Comparison of ENCODE assay signal across 8 cellular contexts in genomic region chr2:42089340-42089925, GRCh38. TPM values are rescaled to one million over a fixed set of nuclear protein-coding genes. Genes with fewer than 3 reads are reported as not detected.
A peak's percentile ranks its signal among the peaks of the same experiment; 100 is the strongest.
DNase-seq lines count a peak whose midpoint lies in the region; ATAC-seq, FAIRE-seq and TF ChIP-seq lines count a peak whose summit lies in the region.

No MANE protein-coding gene starts in this region.

- no TSS peak for BruUV-seq in HepG2 (replicated peaks; lab: Mats Ljungman, UMichigan)

- WGBS in body of pancreas, 2 donors = 79% methylated on average over 16 of the region's 16 CpGs
- WGBS in HepG2 (ENCODE audit: low lambda C conversion rate) = 88% methylated on average over 16 of the region's 16 CpGs
- WGBS in thyroid gland, 2 donors = 66 to 73% methylated on average over 16 of the region's 16 CpGs
- whole genome bisulfite sequencing in small intestine, 3 donors = 68 to 85% (median 81%) methylated on average over 16 of the region's 16 CpGs

- no peaks in the 10 kb centered on the region for H3F3A ChIP-seq in SU-DHL-6 (ENCODE audit: insufficient read depth)

- peak; percentile 69 for TF ChIP-seq CTCF in D721Med (IDR thresholded peaks at IDR 0.05; ENCODE audit: insufficient read depth, missing control alignments)
- peak; percentile 69 for TF ChIP-seq CTCF in SU-DHL-6 (IDR thresholded peaks at IDR 0.05; ENCODE audit: insufficient read depth, low read length, poor library complexity, severe bottlenecking)
- TF ChIP-seq CTCF in body of pancreas (IDR thresholded peaks at IDR 0.05) = peak in 4 of 7 experiments; percentile 13 to 32 (median 22)
- TF ChIP-seq CTCF in HepG2 (CRISPR knock-in tag; IDR thresholded peaks at IDR 0.05) = peak; percentile 60
- TF ChIP-seq CTCF in thyroid gland (IDR thresholded peaks at IDR 0.05) = peak in 4 of 6 experiments; percentile 30 to 59 (median 42)

- DNase-seq in D721Med (ENCODE audit: insufficient read length, low spot score) (peak; percentile 70), HK-2 (ENCODE audit: unreplicated experiment) (peak; percentile 26), body of pancreas (peak in 3 of 4 donors; percentile 37 to 63 (median 48)), HepG2 (ENCODE audit: low spot score) (peak; percentile 49), thyroid gland (peak in 1 of 2 donors; percentile 57), small intestine (no peak)

- H3K36me3 ChIP-seq in SU-DHL-6 (ENCODE audit: low read length) = no peaks in the 10 kb centered on the region
- no peaks in the 10 kb centered on the region for H3K36me3 ChIP-seq in body of pancreas (replicated peaks in 1 of 2; ENCODE audit: insufficient read depth in 1 of 2, low read depth in 2 of 2)
- no peaks in the 10 kb centered on the region for H3K36me3 ChIP-seq in HepG2 (replicated peaks in 1 of 2; ENCODE audit: control insufficient read depth in 1 of 2, insufficient read depth in 2 of 2, low read length in 2 of 2)
- H3K36me3 ChIP-seq in thyroid gland = no peaks in the 10 kb centered on the region
- H3K36me3 ChIP-seq in small intestine (ENCODE audit: control insufficient read depth in 2 of 2, insufficient read depth in 2 of 2, low read length in 2 of 2) = no peaks in the 10 kb centered on the region

- POLR2A ChIA-PET in HepG2 (lab: Yijun Ruan, JAX) = no interaction called here

- H3K27ac ChIP-seq in SU-DHL-6 (ENCODE audit: low read depth, low read length) (no peak overlapping the region), body of pancreas (no peak overlapping the region), HepG2 (ENCODE audit: extremely low read length, insufficient read depth, low read length) (no peak overlapping the region), thyroid gland (no peak overlapping the region), small intestine (ENCODE audit: low read depth in 1 of 2, low read length in 1 of 2) (no peak overlapping the region)

- TF ChIP-seq POLR2A in body of pancreas (IDR thresholded peaks at IDR 0.05) (no peak), HepG2 (IDR thresholded peaks at IDR 0.05; ENCODE audit: insufficient read depth in 1 of 2, low read depth in 2 of 2, low read length in 2 of 2) (no peak), thyroid gland (IDR thresholded peaks at IDR 0.05) (no peak)

- H3K27me3 ChIP-seq in SU-DHL-6 (ENCODE audit: low read length) (no peaks in the 10 kb centered on the region), body of pancreas (no peaks in the 10 kb centered on the region), HepG2 (ENCODE audit: control insufficient read depth in 1 of 2, insufficient read depth in 2 of 2, low read length in 2 of 2) (no peaks in the 10 kb centered on the region), thyroid gland (no peaks in the 10 kb centered on the region), small intestine (ENCODE audit: control insufficient read depth in 2 of 2, insufficient read depth in 2 of 2, low read length in 2 of 2) (no peaks in the 10 kb centered on the region)

- no peak overlapping the region for H3K4me3 ChIP-seq in SU-DHL-6 (ENCODE audit: insufficient read depth, low read length, poor library complexity, severe bottlenecking)
- no peak overlapping the region for H3K4me3 ChIP-seq in body of pancreas
- H3K4me3 ChIP-seq in HepG2 (replicated peaks in 1 of 3; ENCODE audit: insufficient read depth in 1 of 3, low read depth in 2 of 3, low read length in 3 of 3) = no peak overlapping the region
- H3K4me3 ChIP-seq in thyroid gland (replicated peaks in 1 of 3) = no peak overlapping the region
- H3K4me3 ChIP-seq in small intestine (ENCODE audit: low read depth in 1 of 2, low read length in 2 of 2) = no peak overlapping the region

- CTCF ChIA-PET in HepG2 (lab: Yijun Ruan, JAX; ENCODE audit: low intra/inter-chr PET ratio, low total read pairs) = interaction anchor here (1.0 to 6.3 kb wide), 4 partner anchors 220 to 249 kb away, joined by 3 to 87 read pairs (median 4); no protein-coding TSS in a partner anchor

- in situ Hi-C loops in HepG2 (cut with HindIII; ENCODE audit: extremely low pct_ligation_motif_present, low pct_unique_long_range_greater_than_20kb) = no loop called here

- no peak for FAIRE-seq in D721Med (lab: Jason Lieb, UNC)
- no peak for FAIRE-seq in HepG2 (lab: Jason Lieb, UNC)
- no peak for FAIRE-seq in small intestine (lab: Jason Lieb, UNC)

- no peaks in the 10 kb centered on the region for H3K9me3 ChIP-seq in SU-DHL-6 (ENCODE audit: insufficient read depth, low read length)
- no peaks in the 10 kb centered on the region for H3K9me3 ChIP-seq in body of pancreas
- no peaks in the 10 kb centered on the region for H3K9me3 ChIP-seq in HepG2 (ENCODE audit: low read length)
- H3K9me3 ChIP-seq in thyroid gland = no peaks in the 10 kb centered on the region
- H3K9me3 ChIP-seq in small intestine (ENCODE audit: control insufficient read depth, low read depth) = no peaks in the 10 kb centered on the region

- H3K79me2 ChIP-seq in SU-DHL-6 (ENCODE audit: insufficient read depth, low read length) (no peaks in the 10 kb centered on the region), HepG2 (ENCODE audit: insufficient read depth, low read length) (peaks cover 16% of the 10 kb centered on the region)

- no peak overlapping the region for H2AFZ ChIP-seq in SU-DHL-6 (ENCODE audit: low read depth, low read length, severe bottlenecking)
- H2AFZ ChIP-seq in HepG2 (ENCODE audit: low read length) = no peak overlapping the region

- no peaks in the 10 kb centered on the region for H4K20me1 ChIP-seq in SU-DHL-6 (ENCODE audit: low read depth, low read length)
- H4K20me1 ChIP-seq in HepG2 (ENCODE audit: insufficient read depth, low read length) = no peaks in the 10 kb centered on the region

- ATAC-seq in GM21423 (IDR thresholded peaks at IDR 0.05; ENCODE audit: unreplicated experiment) = peak; percentile 71
- no peak for ATAC-seq in body of pancreas
- 0 out of 3 replicates have a peak, but pooled peaks have one; percentile 1 for ATAC-seq in HepG2

- no peaks in the 10 kb centered on the region for H3K9me2 ChIP-seq in SU-DHL-6 (replicated peaks; ENCODE audit: insufficient read depth, low read length)

- H3K9ac ChIP-seq in SU-DHL-6 (ENCODE audit: low read length) (no peak overlapping the region), HepG2 (ENCODE audit: insufficient read depth, low read depth, low read length) (no peak overlapping the region)

- H3K4me1 ChIP-seq in body of pancreas (peaks cover 18% of the 10 kb centered on the region), HepG2 (ENCODE audit: insufficient read depth, low read length) (peaks cover 85% of the 10 kb centered on the region), thyroid gland (peaks cover 0 to 6% of the 10 kb centered on the region in 2 donors), small intestine (ENCODE audit: control insufficient read depth in 2 of 2, insufficient read depth in 1 of 2, low read depth in 1 of 2, low read length in 1 of 2) (no peaks in the 10 kb centered on the region)

- no peak for TF ChIP-seq EP300 in HepG2 (IDR thresholded peaks at IDR 0.05; ENCODE audit: low read depth in 2 of 2, low read length in 2 of 2)
- TF ChIP-seq EP300 in HepG2 (CRISPR knock-in tag; IDR thresholded peaks at IDR 0.05; ENCODE audit: borderline replicate concordance) = no peak

- intact Hi-C loops in body of pancreas (cut with DNase I) = no loop called here
- intact Hi-C loops in HepG2 (cut with micrococcal nuclease; ENCODE audit: unreplicated experiment) = loop anchor here (5.0 kb wide), 1 partner anchor 1602 kb away; no protein-coding TSS in a partner anchor
- intact Hi-C loops in thyroid gland (cut with DNase I) = loop anchor here (5.0 kb wide), 1 partner anchor 237 kb away; no protein-coding TSS in a partner anchor

- no peak overlapping the region for H3K4me2 ChIP-seq in SU-DHL-6 (ENCODE audit: low read depth, low read length, poor library complexity, severe bottlenecking)
- H3K4me2 ChIP-seq in HepG2 (ENCODE audit: low read depth, low read length) = no peak overlapping the region

- TF ChIP-seq RAD21 in HepG2 (CRISPR knock-in tag; IDR thresholded peaks at IDR 0.05) = 0 out of 2 replicates have a peak, but pooled peaks have one; percentile 15

TF ChIP-seq in HepG2, 621 proteins besides CTCF, POLR2A, EP300 and RAD21 (continues in another document):
- peak; percentile 35; the same call in 1 of the 2 replicates for TF ChIP-seq POGZ (CRISPR knock-in tag; IDR thresholded peaks at IDR 0.05)
- TF ChIP-seq NR3C1 (CRISPR knock-in tag; IDR thresholded peaks at IDR 0.05) = no peak
- TF ChIP-seq XRCC5 (optimal IDR thresholded peaks at IDR 0.05; ENCODE audit: low read length) = peak; percentile 16
- TF ChIP-seq GFI1 (CRISPR knock-in tag; IDR thresholded peaks at IDR 0.05; ENCODE audit: borderline replicate concordance) = no peak
- peak; percentile 58 for TF ChIP-seq STAG1 (CRISPR knock-in tag; IDR thresholded peaks at IDR 0.05)
- peak; percentile 18; the same call in 1 of the 2 replicates for TF ChIP-seq GABPB1 (CRISPR knock-in tag; IDR thresholded peaks at IDR 0.05)

RNA-seq across cellular contexts. Expression of gene PKDCC, which starts 41.6 kb away (rescaled TPM):
- total RNA-seq in body of pancreas (10 to 100 TPM; 25.7 to 93.9 TPM), HepG2 (2016; rRNA removed; fragmentation: Illumina TruSeq; extraction: Trizol) (28.5 and 52.6 TPM in 2 replicates), thyroid gland (10 to 100 TPM in 2 of 4 donors, 1 to 10 TPM in 2; 5.9 to 21.4 (median 12.7) TPM)
- total RNA-seq in HepG2 (2016; cell fraction: cytosol; rRNA removed; fragmentation: Illumina TruSeq; extraction: Trizol; ENCODE audit: low read depth) = 29.8 and 32.7 TPM in 2 replicates
- 26.0 and 48.3 TPM in 2 replicates for total RNA-seq in HepG2 (2016; cell fraction: insoluble cytoplasmic fraction; rRNA removed; fragmentation: Illumina TruSeq; extraction: Trizol)
- total RNA-seq in HepG2 (2016; cell fraction: membrane; rRNA removed; fragmentation: Illumina TruSeq; extraction: Trizol) = 54.4 and 56.9 TPM in 2 replicates
- 54.4 and 55.1 TPM in 2 replicates for total RNA-seq in HepG2 (2016; cell fraction: nucleus; rRNA removed; fragmentation: Illumina TruSeq; extraction: Trizol)
- polyA plus RNA-seq in HepG2 (2011; rRNA removed) (58.8 and 61.3 TPM in 2 replicates), small intestine (100 to 1,000 TPM in 1 of 3 donors, 10 to 100 TPM in 1, 1 to 10 TPM in 1; 7.8 to 129 (median 13.8) TPM)
- polyA plus RNA-seq in HepG2 (2011; cell fraction: cytosol; rRNA removed) = 38.5 and 60.7 TPM in 2 replicates
- polyA plus RNA-seq in HepG2 (2011; cell fraction: nucleus; rRNA removed) = 143 and 171 TPM in 2 replicates
- 40.4 and 41.4 TPM in 2 replicates for polyA plus RNA-seq in HepG2 (2012)
- polyA plus RNA-seq in HepG2 (2016; cell fraction: cytosol; fragmentation: Illumina TruSeq; extraction: Trizol; ENCODE audit: low read depth) = 17.4 and 18.8 TPM in 2 replicates
- 22.6 and 27.6 TPM in 2 replicates for polyA plus RNA-seq in HepG2 (2016; cell fraction: insoluble cytoplasmic fraction; fragmentation: Illumina TruSeq; extraction: Trizol; ENCODE audit: low read depth)
- polyA plus RNA-seq in HepG2 (2016; cell fraction: membrane; fragmentation: Illumina TruSeq; extraction: Trizol; ENCODE audit: low read depth) = 33.9 and 35.9 TPM in 2 replicates
- polyA plus RNA-seq in HepG2 (2016; cell fraction: nucleus; fragmentation: Illumina TruSeq; extraction: Trizol; ENCODE audit: insufficient read depth, low read depth) = 102 and 113 TPM in 2 replicates
- polyA minus RNA-seq in HepG2 (2011; rRNA and poly(A)+ RNA removed; ENCODE audit: low replicate concordance) = 71.1 and 76.2 TPM in 2 replicates
- 18.8 and 24.4 TPM in 2 replicates for polyA minus RNA-seq in HepG2 (2011; cell fraction: cytosol; rRNA and poly(A)+ RNA removed)
- 23.2 and 26.8 TPM in 2 replicates for polyA minus RNA-seq in HepG2 (2011; cell fraction: nucleus; rRNA and poly(A)+ RNA removed)
